Comparison of ENCODE assay signal across 10 cellular contexts in the genomic region with DNA sequence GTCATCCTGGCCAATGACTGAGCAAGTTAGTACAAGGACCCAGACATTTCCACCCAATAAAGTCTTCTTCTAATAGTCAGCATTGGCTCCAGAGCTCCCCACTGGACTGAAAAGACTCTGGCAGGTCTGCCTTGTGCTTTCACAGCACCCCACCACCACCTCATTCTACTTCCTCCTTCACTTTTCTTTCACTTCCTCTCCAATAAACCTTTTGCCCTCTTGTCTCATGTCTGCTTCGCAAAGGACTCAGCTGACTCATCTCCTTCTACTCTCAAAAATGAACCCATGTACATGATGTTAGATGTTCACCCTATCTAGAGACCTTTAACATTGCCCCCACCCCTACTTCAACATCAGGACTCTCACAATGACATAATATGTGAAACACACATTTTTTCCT.
DNase-seq lines count a peak whose midpoint lies in the region; ATAC-seq lines count a peak whose summit lies in the region.
"Had no signal": no experiment of that assay in that cellular context is flagged by ENCODE, and none has a peak within 500 bp of the region (broad histone marks: within the 10 kb centered on the region; RNA-seq: fewer than 3 reads in every experiment).

No MANE protein-coding gene starts in this region.

- DNase-seq in globus pallidus (ENCODE audit: low spot score) (peak; percentile 39), NCI-H2171 (lab: John Stamatoyannopoulos, UW) (no peak), mucosa of gallbladder (ENCODE audit: low spot score) (no peak), NCI-H2196 treated with DMSO at 0.1 percent for 48 hours (lab: John Stamatoyannopoulos, UW; ENCODE audit: unreplicated experiment) (no peak)
- no peak for DNase-seq in stimulated activated naive CD4-positive, alpha-beta T cell (lab: John Stamatoyannopoulos, UW)
- DNase-seq: NCI-H1092; stimulated activated CD4-positive, alpha-beta T cell treated with anti-CD3 and anti-CD28 coated beads, Interleukin-2, amount 100 ng/mL, for 48 hours had no signal

- ATAC-seq in GM18519 (IDR thresholded peaks at IDR 0.05; ENCODE audit: low FRiP score, unreplicated experiment) (peak; percentile 94), GM21717 (IDR thresholded peaks at IDR 0.05; ENCODE audit: unreplicated experiment) (peak; percentile 58), HG03520 (IDR thresholded peaks at IDR 0.05; ENCODE audit: unreplicated experiment) (peak; percentile 88)
